ENCODE assay signal across 11 cellular contexts in genomic region chr18:24368749-24369148, GRCh38. TPM values are rescaled to one million over a fixed set of nuclear protein-coding genes. Genes with fewer than 3 reads are reported as not detected.
DNase-seq lines count a peak whose midpoint lies in the region; ATAC-seq and TF ChIP-seq lines count a peak whose summit lies in the region.
"Had no signal": no experiment of that assay in that cellular context is flagged by ENCODE, and none has a peak within 500 bp of the region (broad histone marks: within the 10 kb centered on the region; RNA-seq: fewer than 3 reads in every experiment).

No MANE protein-coding gene starts in this region.

- TF ChIP-seq CTCF in WTC11 (IDR thresholded peaks at IDR 0.05) = no peak
- TF ChIP-seq CTCF in CD8-positive, alpha-beta T cell (IDR thresholded peaks at IDR 0.05) = no peak

- intact Hi-C loops in CD8-positive, alpha-beta T cell (cut with DNase I, micrococcal nuclease) = no loop called here

- peaks cover 46% of the 10 kb centered on the region for H3K36me3 Mint-ChIP-seq in WTC11
- H3K36me3 Mint-ChIP-seq in CD8-positive, alpha-beta T cell = no peaks in the 10 kb centered on the region

- no peaks in the 10 kb centered on the region for H3K79me1 ChIP-seq in mesendoderm (ENCODE audit: low read length)

- H3K4me3 Mint-ChIP-seq in WTC11 = no peak overlapping the region
- H3K4me3 Mint-ChIP-seq in CD8-positive, alpha-beta T cell = no peak overlapping the region
- H3K4me3 Mint-ChIP-seq: nephron had no signal

- no peak overlapping the region for H2BK5ac ChIP-seq in mesendoderm (ENCODE audit: low read length)

- H3K27me3 Mint-ChIP-seq in WTC11 (ENCODE audit: low read depth) = no peaks in the 10 kb centered on the region
- no peaks in the 10 kb centered on the region for H3K27me3 Mint-ChIP-seq in CD8-positive, alpha-beta T cell (ENCODE audit: low read depth)

- POLR2A ChIA-PET in WTC11 (lab: Charles Lee) = interaction anchor here (0.6 kb wide), 1 partner anchor 43 kb away, joined by 4 read pairs; no protein-coding TSS in a partner anchor
- POLR2A ChIA-PET in CD8-positive, alpha-beta T cell (lab: Charles Lee) = interaction anchor here (0.8 kb wide), 1 partner anchor 9 kb away, joined by 3 read pairs; no protein-coding TSS in a partner anchor

- H3K56ac ChIP-seq in mesendoderm (ENCODE audit: low read length) = no peak overlapping the region

- H3K23ac ChIP-seq in mesendoderm (ENCODE audit: low read length) = no peak overlapping the region

- H4K5ac ChIP-seq in mesendoderm (ENCODE audit: low read length) = no peak overlapping the region

- CTCF ChIA-PET in WTC11 (lab: Charles Lee) = interaction anchor here (1.1 to 2.2 kb wide), 5 partner anchors 9 to 192 kb away, joined by 3 to 9 read pairs (median 4); no protein-coding TSS in a partner anchor
- CTCF ChIA-PET in CD8-positive, alpha-beta T cell (lab: Charles Lee) = interaction anchor here (1.5 to 2.0 kb wide), 2 partner anchors 9 to 10 kb away, joined by 4 to 8 read pairs; no protein-coding TSS in a partner anchor

- H3K9me3 ChIP-seq in CD8-positive, alpha-beta T cell (ENCODE audit: low read length) = no peaks in the 10 kb centered on the region

- no peaks in the 10 kb centered on the region for H3K9me3 Mint-ChIP-seq in WTC11
- H3K9me3 Mint-ChIP-seq in CD8-positive, alpha-beta T cell = no peaks in the 10 kb centered on the region
- H3K9me3 Mint-ChIP-seq: nephron had no signal

- peaks cover 24% of the 10 kb centered on the region for H3K4me1 Mint-ChIP-seq in WTC11
- no peaks in the 10 kb centered on the region for H3K4me1 Mint-ChIP-seq in CD8-positive, alpha-beta T cell (ENCODE audit: low read depth)
- H3K4me1 Mint-ChIP-seq: nephron had no signal

- no peak overlapping the region for H4K8ac ChIP-seq in mesendoderm (ENCODE audit: low read depth, low read length)

- H3K27ac ChIP-seq in mesendoderm (ENCODE audit: low read depth, low read length) = peak overlapping the region; percentile 25
- no peak overlapping the region for H3K27ac ChIP-seq in CD8-positive, alpha-beta T cell (ENCODE audit: low read depth, low read length)

- H3K4me3 ChIP-seq in mesendoderm (ENCODE audit: low read length) = no peak overlapping the region
- no peak overlapping the region for H3K4me3 ChIP-seq in CD8-positive, alpha-beta T cell (ENCODE audit: low read depth, low read length)

- peak overlapping the region; percentile 10; the same call in 1 of the 2 replicates for H3K27ac Mint-ChIP-seq in WTC11
- no peak overlapping the region for H3K27ac Mint-ChIP-seq in CD8-positive, alpha-beta T cell
- H3K27ac Mint-ChIP-seq: nephron had no signal

- H2AK5ac ChIP-seq in mesendoderm (ENCODE audit: low read length) = no peak overlapping the region

- no peak overlapping the region for H2BK120ac ChIP-seq in mesendoderm (ENCODE audit: low read depth, low read length)

- no peaks in the 10 kb centered on the region for H3K79me2 ChIP-seq in mesendoderm (ENCODE audit: control insufficient read depth, insufficient read depth, low read length)

- DNase-seq in WTC11 (ENCODE audit: low spot score) (no peak), mesendoderm (peak; percentile 41), Kasumi-1 (lab: John Stamatoyannopoulos, UW) (no peak)
- DNase-seq in activated T-helper 9 cell treated with anti-CD3 and anti-CD28 coated beads, Interleukin-2, amount 50 U/mL, for 16 hours (ENCODE audit: low read depth) = peak; percentile 11
- peak; percentile 7 for DNase-seq in stimulated activated CD8-positive, alpha-beta memory T cell treated with anti-CD3 and anti-CD28 coated beads, Interleukin-7, amount 100 ng/mL, for 24 hours (ENCODE audit: low read depth)
- DNase-seq in CD8-positive, alpha-beta T cell = no peak
- DNase-seq: islet precursor cell, NCI-H526, SIG-M5 had no signal

- ATAC-seq in WTC11 = no peak
- ATAC-seq in GM19455 (IDR thresholded peaks at IDR 0.05; ENCODE audit: unreplicated experiment) = no peak
- ATAC-seq in CD8-positive, alpha-beta T cell = no peak

- H3K9ac ChIP-seq in mesendoderm (ENCODE audit: low read length) = no peak overlapping the region

- H3K36me3 ChIP-seq in mesendoderm (ENCODE audit: control insufficient read depth, insufficient read depth, low read length) = no peaks in the 10 kb centered on the region
- no peaks in the 10 kb centered on the region for H3K36me3 ChIP-seq in CD8-positive, alpha-beta T cell (ENCODE audit: insufficient read depth, low read length)

- H3K27me3 ChIP-seq in mesendoderm (ENCODE audit: insufficient read depth, low read length, poor library complexity) = no peaks in the 10 kb centered on the region
- no peaks in the 10 kb centered on the region for H3K27me3 ChIP-seq in CD8-positive, alpha-beta T cell (ENCODE audit: insufficient read depth, low read length)

- H3K4me1 ChIP-seq in mesendoderm (ENCODE audit: control insufficient read depth, low read depth, low read length) = peaks cover 9% of the 10 kb centered on the region
- no peaks in the 10 kb centered on the region for H3K4me1 ChIP-seq in CD8-positive, alpha-beta T cell (ENCODE audit: insufficient read depth, low read length)

- H3K4me2 ChIP-seq in mesendoderm (ENCODE audit: low read length) = no peak overlapping the region

- WGBS in mesendoderm (ENCODE audit: extremely low coverage, insufficient coverage, low lambda C conversion rate) = no CpG with 5 or more reads among the region's 3 CpGs

- H2BK15ac ChIP-seq in mesendoderm (replicated peaks; ENCODE audit: low read depth) = no peak overlapping the region

- no peak overlapping the region for H3K18ac ChIP-seq in mesendoderm (ENCODE audit: low read length)

- no peak overlapping the region for H3K4ac ChIP-seq in mesendoderm (ENCODE audit: low read depth, low read length)

TF ChIP-seq in WTC11, 78 proteins besides CTCF, POLR2A, EP300 and RAD21:
- TF ChIP-seq ZNF232 (CRISPR knock-in tag; IDR thresholded peaks at IDR 0.05) = no peak
TF ChIP-seq in WTC11: peak in this region for 0.

RNA-seq across cellular contexts. Expression of gene OSBPL1A, which starts 28.9 kb away (rescaled TPM):
- 53.1 to 55.1 TPM (median 54.4 TPM) in 3 replicates for total RNA-seq in WTC11 (2021)
- 32.9 TPM for polyA plus RNA-seq in mesendoderm (2013, experiment 1 of 2)
- 32.4 TPM for polyA plus RNA-seq in mesendoderm (2013, experiment 2 of 2)
- total RNA-seq in CD8-positive, alpha-beta T cell = 1 to 10 TPM; 1.3 to 1.6 TPM

RNA-seq across cellular contexts. Expression of gene IMPACT, which starts 57.7 kb away (rescaled TPM):
- total RNA-seq in WTC11 (2021) = 48.0 to 48.8 TPM (median 48.3 TPM) in 3 replicates
- polyA plus RNA-seq in mesendoderm (2013, experiment 1 of 2) = 38.5 TPM
- 39.2 TPM for polyA plus RNA-seq in mesendoderm (2013, experiment 2 of 2)
- total RNA-seq in CD8-positive, alpha-beta T cell = 1 to 10 TPM; 6.5 to 10.0 TPM

Comparison
In these comparisons a context has a peak if more than half of its experiments do, and no peak if none do; other contexts are left out.
1. DNase-seq: peak in activated T-helper 9 cell treated with anti-CD3 and anti-CD28 coated beads, Interleukin-2, amount 50 U/mL, for 16 hours (single experiment), mesendoderm (single experiment) and stimulated activated CD8-positive, alpha-beta memory T cell treated with anti-CD3 and anti-CD28 coated beads, Interleukin-7, amount 100 ng/mL, for 24 hours (single experiment); none in WTC11 (single experiment), CD8-positive, alpha-beta T cell (0 of 7) and Kasumi-1 (0 of 2).
2. RNA of gene OSBPL1A, which starts 28.9 kb away (total RNA-seq): 53.1 to 55.1 TPM in WTC11; 1.3 to 1.6 TPM in CD8-positive, alpha-beta T cell; every median in the first group is over 10 times any median in the second.